Comparison of ENCODE assay signal across 11 cellular contexts in genomic region chr1:168520052-168520751, GRCh38. TPM values are rescaled to one million over a fixed set of nuclear protein-coding genes. Genes with fewer than 3 reads are reported as not detected.
DNase-seq lines count a peak whose midpoint lies in the region; ATAC-seq and TF ChIP-seq lines count a peak whose summit lies in the region.
"Had no signal": no experiment of that assay in that cellular context is flagged by ENCODE, and none has a peak within 500 bp of the region (broad histone marks: within the 10 kb centered on the region; RNA-seq: fewer than 3 reads in every experiment).

No MANE protein-coding gene starts in this region.

- H3K4me3 Mint-ChIP-seq in WTC11 (no peak overlapping the region), endodermal cell (no peak overlapping the region)

- peaks cover 57% of the 10 kb centered on the region for H3K4me1 ChIP-seq in cardiac muscle cell (ENCODE audit: low read depth)
- H3K4me1 ChIP-seq in right atrium auricular region = no peaks in the 10 kb centered on the region
- H3K4me1 ChIP-seq in endodermal cell (ENCODE audit: control insufficient read depth, insufficient read depth, low read length) = no peaks in the 10 kb centered on the region
- H3K4me1 ChIP-seq in upper lobe of right lung = no peaks in the 10 kb centered on the region

- H3K27ac Mint-ChIP-seq in WTC11 (0 out of 2 replicates have a peak overlapping the region, but pooled peaks have one; percentile 13), endodermal cell (no peak overlapping the region)

- ATAC-seq in WTC11 = peak; percentile 97
- ATAC-seq in upper lobe of right lung = peak; percentile 60
- ATAC-seq in HG03342 (IDR thresholded peaks at IDR 0.05; ENCODE audit: unreplicated experiment) = no peak
- no peak for ATAC-seq in HG03025 (IDR thresholded peaks at IDR 0.05; ENCODE audit: low FRiP score, unreplicated experiment)

- peak overlapping the region; percentile 90 for H3K27ac ChIP-seq in cardiac muscle cell
- no peak overlapping the region for H3K27ac ChIP-seq in right atrium auricular region
- no peak overlapping the region for H3K27ac ChIP-seq in endodermal cell (ENCODE audit: low read depth, low read length)
- H3K27ac ChIP-seq in upper lobe of right lung = no peak overlapping the region
- H3K27ac ChIP-seq: SK-N-MC had no signal

- H3K4me1 Mint-ChIP-seq in WTC11 (peaks cover 25% of the 10 kb centered on the region), endodermal cell (peaks cover 26% of the 10 kb centered on the region)

- H3K9me3 ChIP-seq in cardiac muscle cell (ENCODE audit: low read depth) (no peaks in the 10 kb centered on the region), right atrium auricular region (no peaks in the 10 kb centered on the region), endodermal cell (ENCODE audit: control insufficient read depth, low read length) (peaks cover 13% of the 10 kb centered on the region), upper lobe of right lung (no peaks in the 10 kb centered on the region)

- no peaks in the 10 kb centered on the region for H3K27me3 ChIP-seq in cardiac muscle cell
- no peaks in the 10 kb centered on the region for H3K27me3 ChIP-seq in right atrium auricular region
- H3K27me3 ChIP-seq in endodermal cell (ENCODE audit: control insufficient read depth, insufficient read depth, low read length, poor library complexity, severe bottlenecking) = no peaks in the 10 kb centered on the region
- no peaks in the 10 kb centered on the region for H3K27me3 ChIP-seq in upper lobe of right lung

- H3K27me3 Mint-ChIP-seq in WTC11 (ENCODE audit: low read depth) (no peaks in the 10 kb centered on the region), endodermal cell (ENCODE audit: insufficient read depth) (no peaks in the 10 kb centered on the region)

- H3K36me3 Mint-ChIP-seq in WTC11 (peaks cover 21% of the 10 kb centered on the region), endodermal cell (ENCODE audit: low read depth) (peaks cover 14% of the 10 kb centered on the region)

- POLR2A ChIA-PET in WTC11 (lab: Charles Lee) = no interaction called here

- H3K9ac ChIP-seq in endodermal cell (ENCODE audit: extremely low read depth, low read length, poor library complexity, severe bottlenecking) = no peak overlapping the region

- H3K9me3 Mint-ChIP-seq in WTC11 (peaks cover 19% of the 10 kb centered on the region), endodermal cell (peaks cover 16% of the 10 kb centered on the region)

- TF ChIP-seq CTCF in cardiac muscle cell (IDR thresholded peaks at IDR 0.05; ENCODE audit: low read depth, low read length) (no peak), right atrium auricular region (IDR thresholded peaks at IDR 0.05) (no peak), WTC11 (IDR thresholded peaks at IDR 0.05) (no peak), endodermal cell (conservative IDR thresholded peaks at IDR 0.05) (no peak), upper lobe of right lung (IDR thresholded peaks at IDR 0.05) (no peak)

- DNase-seq in cardiac muscle cell (ENCODE audit: low read depth in 1 of 2, low spot score in 1 of 2) = peak in 1 of 2 donors; percentile 35
- DNase-seq in right atrium auricular region (ENCODE audit: low spot score) = no peak
- peak; percentile 24 for DNase-seq in WTC11 (ENCODE audit: low spot score)
- DNase-seq in endodermal cell = peak; percentile 83
- no peak for DNase-seq in upper lobe of right lung
- no peak for DNase-seq in HuH-7 (ENCODE audit: low spot score)
- DNase-seq: NCI-H2107 had no signal

- WGBS in endodermal cell (ENCODE audit: insufficient coverage in 1 of 2, insufficient read length in 1 of 2), 2 experiments = 43% methylated on average over 5 of the region's 6 CpGs; no CpG with 5 or more reads in 1 of the 2 experiments

- intact Hi-C loops in upper lobe of right lung (cut with DNase I) = no loop called here

- H3K4me3 ChIP-seq in cardiac muscle cell = no peak overlapping the region
- H3K4me3 ChIP-seq in right atrium auricular region = no peak overlapping the region
- H3K4me3 ChIP-seq in endodermal cell (ENCODE audit: low read length) = no peak overlapping the region
- no peak overlapping the region for H3K4me3 ChIP-seq in upper lobe of right lung
- H3K4me3 ChIP-seq: SK-N-MC had no signal

- CTCF ChIA-PET in WTC11 (lab: Charles Lee) = interaction anchor here (0.6 kb wide), 1 partner anchor 177 kb away, joined by 3 read pairs; no protein-coding TSS in a partner anchor

- H3K36me3 ChIP-seq in cardiac muscle cell (no peaks in the 10 kb centered on the region), right atrium auricular region (no peaks in the 10 kb centered on the region), endodermal cell (ENCODE audit: control insufficient read depth, insufficient read depth, low read length) (no peaks in the 10 kb centered on the region), upper lobe of right lung (no peaks in the 10 kb centered on the region)

TF ChIP-seq in WTC11, 78 proteins besides CTCF, POLR2A, EP300 and RAD21:
- TF ChIP-seq HMGA2 (CRISPR knock-in tag; IDR thresholded peaks at IDR 0.05) (no peak), ZNF671 (CRISPR knock-in tag; IDR thresholded peaks at IDR 0.05) (no peak), GABPB1 (CRISPR knock-in tag; IDR thresholded peaks at IDR 0.05) (no peak), ZNF232 (CRISPR knock-in tag; IDR thresholded peaks at IDR 0.05) (no peak), PRRX2 (CRISPR knock-in tag; IDR thresholded peaks at IDR 0.05) (no peak), RORB (CRISPR knock-in tag; IDR thresholded peaks at IDR 0.05) (no peak), HMGXB4 (CRISPR knock-in tag; IDR thresholded peaks at IDR 0.05) (no peak), KAT7 (CRISPR knock-in tag; IDR thresholded peaks at IDR 0.05; ENCODE audit: borderline replicate concordance) (no peak), NFE2L1 (CRISPR knock-in tag; IDR thresholded peaks at IDR 0.05) (no peak), ZMAT4 (CRISPR knock-in tag; IDR thresholded peaks at IDR 0.05) (no peak), SOX15 (CRISPR knock-in tag; IDR thresholded peaks at IDR 0.05) (no peak), FOXP4 (CRISPR knock-in tag; IDR thresholded peaks at IDR 0.05) (no peak), ZNF263 (CRISPR knock-in tag; IDR thresholded peaks at IDR 0.05; ENCODE audit: low read depth) (no peak), ZBTB21 (CRISPR knock-in tag; IDR thresholded peaks at IDR 0.05; ENCODE audit: borderline replicate concordance) (no peak), ZNF317 (CRISPR knock-in tag; IDR thresholded peaks at IDR 0.05; ENCODE audit: borderline replicate concordance, low read depth) (no peak), ZNF396 (CRISPR knock-in tag; IDR thresholded peaks at IDR 0.05; ENCODE audit: borderline replicate concordance) (no peak)

RNA-seq across cellular contexts. Expression of gene XCL2, which starts 23.6 kb away (rescaled TPM):
- total RNA-seq in cardiac muscle cell (not detected in 2 replicates), right atrium auricular region (not detected), WTC11 (2021) (not detected in 3 replicates), endodermal cell (not detected), upper lobe of right lung (2.0 TPM)
- polyA plus RNA-seq in cardiac muscle cell = 0.35 TPM in 1 of 2 replicates, not detected in the other
- polyA plus RNA-seq in endodermal cell (2013, experiment 1 of 2) = 1.4 TPM
- polyA plus RNA-seq in endodermal cell (2013, experiment 2 of 2) = not detected
- total RNA-seq: fibroblast of lung had no signal
- polyA plus RNA-seq: fibroblast of lung had no signal

RNA-seq across cellular contexts. Expression of gene XCL1, which starts 56.2 kb away (rescaled TPM):
- total RNA-seq in cardiac muscle cell (0.53 and 0.54 TPM in 2 replicates), right atrium auricular region (under 1 TPM in 1 of 2 donors, not detected in 1; 0.39 TPM), WTC11 (2021) (0.53 to 1.1 TPM (median 0.73 TPM) in 3 replicates), endodermal cell (1 to 10 TPM in 1 of 2 donors, under 1 TPM in 1; 0.75 to 1.4 TPM), upper lobe of right lung (0.90 TPM)
- polyA plus RNA-seq in cardiac muscle cell = 1.6 and 2.0 TPM in 2 replicates
- polyA plus RNA-seq in endodermal cell (2013, experiment 1 of 2) = 0.78 TPM
- not detected for polyA plus RNA-seq in endodermal cell (2013, experiment 2 of 2)
- total RNA-seq: fibroblast of lung had no signal
- polyA plus RNA-seq: fibroblast of lung had no signal

Comparison
In these comparisons a context has a peak if more than half of its experiments do, and no peak if none do; other contexts are left out.
1. DNase-seq: peak in WTC11 (single experiment) and endodermal cell (single experiment); none in right atrium auricular region (single experiment), upper lobe of right lung (single experiment) and HuH-7 (single experiment).
2. ATAC-seq: peak in WTC11 (single experiment) and upper lobe of right lung (single experiment); none in HG03342 (single experiment) and HG03025 (single experiment).